Comparison of ENCODE assay signal across 27 cellular contexts in the genomic region with DNA sequence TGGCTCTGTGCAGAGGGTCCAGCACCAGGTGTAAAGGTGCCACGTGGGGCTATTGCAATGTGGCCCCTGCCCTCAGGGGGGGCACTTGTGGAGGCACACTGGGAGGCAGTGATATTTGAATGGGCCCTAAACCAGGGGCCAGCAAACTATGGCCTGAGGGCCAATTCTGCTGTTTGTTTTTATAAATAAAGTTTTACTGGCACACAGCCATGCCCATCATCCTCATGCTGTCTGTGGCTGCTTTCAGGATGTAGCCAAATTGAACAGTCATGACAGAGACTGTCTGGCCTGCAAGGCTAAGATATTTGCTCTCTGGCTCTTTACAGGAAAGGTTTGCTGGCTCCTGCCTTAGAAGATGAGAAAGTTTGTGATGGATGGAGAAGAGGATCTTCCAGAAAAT.
"Had no signal": no experiment of that assay in that cellular context is flagged by ENCODE, and none has a peak within 500 bp of the region (broad histone marks: within the 10 kb centered on the region; RNA-seq: fewer than 3 reads in every experiment).

No MANE protein-coding gene starts in this region.

- H3K4me3 Mint-ChIP-seq: activated B cell treated with CpG ODN at 0.5 μM for 24 hours; activated CD4-positive, alpha-beta T cell treated with anti-CD3 and anti-CD28 coated beads for 36 hours; activated naive CD8-positive, alpha-beta T cell treated with anti-CD3 and anti-CD28 coated beads for 36 hours; activated T-cell treated with anti-CD3 and anti-CD28 coated beads, Interleukin-2, amount 50 U/mL, for 4 hours; endodermal cell; memory B cell; neural crest cell; T-helper 17 cell had no signal

- H3K9me3 Mint-ChIP-seq: activated B cell treated with CpG ODN at 0.5 μM for 24 hours; activated naive CD8-positive, alpha-beta T cell treated with anti-CD3 and anti-CD28 coated beads for 36 hours; activated T-cell treated with anti-CD3 and anti-CD28 coated beads, Interleukin-2, amount 50 U/mL, for 4 hours; activated T-helper 2 cell treated with anti-CD3 and anti-CD28 coated beads, Interferon-gamma antibody, Interleukin-2, Interleukin-4, amounts not matched to agents 10 μg/mL and 5 μg/mL and 100 μg/mL, durations not matched to agents 14 hours and 24 hours and 36 hours; endodermal cell; memory B cell; neural crest cell had no signal

- H3K4me1 ChIP-seq: breast epithelium, esophagus squamous epithelium, gastroesophageal sphincter, heart left ventricle, upper lobe of right lung had no signal

- H3K4me1 Mint-ChIP-seq: activated B cell treated with CpG ODN at 0.5 μM for 24 hours; activated CD4-positive, alpha-beta T cell treated with anti-CD3 and anti-CD28 coated beads for 36 hours; activated naive CD8-positive, alpha-beta T cell treated with anti-CD3 and anti-CD28 coated beads for 36 hours; endodermal cell; memory B cell had no signal

- DNase-seq: activated B cell treated with CpG ODN at 0.5 μM for 24 hours; activated CD4-positive, alpha-beta T cell treated with anti-CD3 and anti-CD28 coated beads for 36 hours; activated CD4-positive, alpha-beta T cell treated with anti-CD3 and anti-CD28 coated beads, Interleukin-2, amount 50 U/mL, for 4 hours; activated CD8-positive, alpha-beta memory T cell treated with anti-CD3 and anti-CD28 coated beads for 24 hours; activated CD8-positive, alpha-beta memory T cell treated with anti-CD3 and anti-CD28 coated beads, Interleukin-2, amount 50 U/mL, for 48 hours; activated naive CD4-positive, alpha-beta T cell treated with Interleukin-2 at 50 U/mL for 16 hours; activated naive CD8-positive, alpha-beta T cell treated with anti-CD3 and anti-CD28 coated beads for 36 hours; activated T-cell treated with anti-CD3 and anti-CD28 coated beads, Interleukin-2, amount 50 U/mL, for 4 hours; cerebellar nuclear complex; cortex of kidney; esophagus squamous epithelium; heart left ventricle; occipital lobe; retina; spleen; stimulated activated CD4-positive, alpha-beta T cell treated with anti-CD3 and anti-CD28 coated beads, Interleukin-4, amount 100 ng/mL, for 1 hour; stimulated activated naive CD4-positive, alpha-beta T cell treated with Interleukin-2 at 50 U/mL for 16 hours; T-helper 17 cell; upper lobe of right lung had no signal

- H3K9me3 ChIP-seq: breast epithelium, esophagus squamous epithelium, gastroesophageal sphincter, heart left ventricle, spleen, thoracic aorta, upper lobe of right lung had no signal

- H3K4me3 ChIP-seq: breast epithelium, esophagus squamous epithelium, gastroesophageal sphincter, heart left ventricle, spleen, thoracic aorta, upper lobe of right lung had no signal

- H3K27me3 ChIP-seq: breast epithelium, esophagus squamous epithelium, gastroesophageal sphincter, heart left ventricle, spleen, upper lobe of right lung had no signal

- H3K27me3 Mint-ChIP-seq: activated B cell treated with CpG ODN at 0.5 μM for 24 hours; activated CD4-positive, alpha-beta T cell treated with anti-CD3 and anti-CD28 coated beads for 36 hours; activated naive CD8-positive, alpha-beta T cell treated with anti-CD3 and anti-CD28 coated beads for 36 hours; memory B cell; T-helper 17 cell had no signal

- H3K36me3 ChIP-seq: breast epithelium had no signal

- H3K27ac Mint-ChIP-seq: activated B cell treated with CpG ODN at 0.5 μM for 24 hours; activated CD4-positive, alpha-beta T cell treated with anti-CD3 and anti-CD28 coated beads for 36 hours; activated naive CD8-positive, alpha-beta T cell treated with anti-CD3 and anti-CD28 coated beads for 36 hours; activated T-helper 2 cell treated with anti-CD3 and anti-CD28 coated beads, Interferon-gamma antibody, Interleukin-2, Interleukin-4, amounts not matched to agents 10 μg/mL and 5 μg/mL and 100 μg/mL, durations not matched to agents 14 hours and 24 hours and 36 hours; endodermal cell; memory B cell; T-helper 17 cell had no signal

- H3K36me3 Mint-ChIP-seq: activated naive CD8-positive, alpha-beta T cell treated with anti-CD3 and anti-CD28 coated beads for 36 hours; memory B cell had no signal

- H3K27ac ChIP-seq: breast epithelium, esophagus squamous epithelium, gastroesophageal sphincter, heart left ventricle, spleen, thoracic aorta, upper lobe of right lung had no signal

- ATAC-seq: activated CD4-positive, alpha-beta T cell treated with anti-CD3 and anti-CD28 coated beads for 36 hours; activated T-cell treated with anti-CD3 and anti-CD28 coated beads, Interleukin-2, amount 50 U/mL, for 4 hours; gastroesophageal sphincter; heart left ventricle; left cardiac atrium; T-helper 17 cell; upper lobe of right lung had no signal
